In genomic region chr2:121755237-121756111, GRCh38 we compare ENCODE assay signal across 1 cellular context.
A peak's percentile ranks its signal among the peaks of the same experiment; 100 is the strongest.
TF ChIP-seq lines count a peak whose summit lies in the region.

TSS of gene TSN (plus strand) at chr2:121755651. CDS start at chr2:121755780, 129 bp downstream.

TF ChIP-seq in HepG2, 621 proteins besides CTCF, POLR2A, EP300 and RAD21 (continued from another document and continues in another):
- TF ChIP-seq ZBTB25 (CRISPR knock-in tag; IDR thresholded peaks at IDR 0.05): peak; percentile 97
- TF ChIP-seq GABPA (IDR thresholded peaks at IDR 0.05; ENCODE audit: low read depth, low read length): no peak
- no peak for TF ChIP-seq GABPA (CRISPR knock-in tag; IDR thresholded peaks at IDR 0.05; ENCODE audit: low read depth)
- no peak; the same call in 1 of the 2 replicates for TF ChIP-seq MYNN (CRISPR knock-in tag; IDR thresholded peaks at IDR 0.05; ENCODE audit: low read depth)
- TF ChIP-seq E2F5 (CRISPR knock-in tag; conservative IDR thresholded peaks at IDR 0.05): peak; percentile 92
- TF ChIP-seq PCBP2 (optimal IDR thresholded peaks at IDR 0.05; ENCODE audit: low read depth, low read length, poor library complexity, severe bottlenecking): no peak
- TF ChIP-seq ZBTB4 (CRISPR knock-in tag; IDR thresholded peaks at IDR 0.05; ENCODE audit: borderline replicate concordance): peak; percentile 44; the same call in 1 of the 2 replicates
- peak; percentile 100 for TF ChIP-seq KMT2B (CRISPR knock-in tag; IDR thresholded peaks at IDR 0.05)
- TF ChIP-seq HNRNPUL1 (IDR thresholded peaks at IDR 0.05; ENCODE audit: low read depth, low read length): peak; percentile 50; the same call in 1 of the 2 replicates
- peak; percentile 67; the same call in 1 of the 2 replicates for TF ChIP-seq KLF15 (CRISPR knock-in tag; IDR thresholded peaks at IDR 0.05; ENCODE audit: borderline replicate concordance)
- TF ChIP-seq TSC22D2 (CRISPR knock-in tag; IDR thresholded peaks at IDR 0.05; ENCODE audit: borderline replicate concordance): peak; percentile 95
- peak; percentile 96 for TF ChIP-seq TAF1 (CRISPR knock-in tag; IDR thresholded peaks at IDR 0.05)
- peak; percentile 44; the same call in 1 of the 2 replicates for TF ChIP-seq RFX3 (CRISPR knock-in tag; IDR thresholded peaks at IDR 0.05)
- TF ChIP-seq, protein P1, sequence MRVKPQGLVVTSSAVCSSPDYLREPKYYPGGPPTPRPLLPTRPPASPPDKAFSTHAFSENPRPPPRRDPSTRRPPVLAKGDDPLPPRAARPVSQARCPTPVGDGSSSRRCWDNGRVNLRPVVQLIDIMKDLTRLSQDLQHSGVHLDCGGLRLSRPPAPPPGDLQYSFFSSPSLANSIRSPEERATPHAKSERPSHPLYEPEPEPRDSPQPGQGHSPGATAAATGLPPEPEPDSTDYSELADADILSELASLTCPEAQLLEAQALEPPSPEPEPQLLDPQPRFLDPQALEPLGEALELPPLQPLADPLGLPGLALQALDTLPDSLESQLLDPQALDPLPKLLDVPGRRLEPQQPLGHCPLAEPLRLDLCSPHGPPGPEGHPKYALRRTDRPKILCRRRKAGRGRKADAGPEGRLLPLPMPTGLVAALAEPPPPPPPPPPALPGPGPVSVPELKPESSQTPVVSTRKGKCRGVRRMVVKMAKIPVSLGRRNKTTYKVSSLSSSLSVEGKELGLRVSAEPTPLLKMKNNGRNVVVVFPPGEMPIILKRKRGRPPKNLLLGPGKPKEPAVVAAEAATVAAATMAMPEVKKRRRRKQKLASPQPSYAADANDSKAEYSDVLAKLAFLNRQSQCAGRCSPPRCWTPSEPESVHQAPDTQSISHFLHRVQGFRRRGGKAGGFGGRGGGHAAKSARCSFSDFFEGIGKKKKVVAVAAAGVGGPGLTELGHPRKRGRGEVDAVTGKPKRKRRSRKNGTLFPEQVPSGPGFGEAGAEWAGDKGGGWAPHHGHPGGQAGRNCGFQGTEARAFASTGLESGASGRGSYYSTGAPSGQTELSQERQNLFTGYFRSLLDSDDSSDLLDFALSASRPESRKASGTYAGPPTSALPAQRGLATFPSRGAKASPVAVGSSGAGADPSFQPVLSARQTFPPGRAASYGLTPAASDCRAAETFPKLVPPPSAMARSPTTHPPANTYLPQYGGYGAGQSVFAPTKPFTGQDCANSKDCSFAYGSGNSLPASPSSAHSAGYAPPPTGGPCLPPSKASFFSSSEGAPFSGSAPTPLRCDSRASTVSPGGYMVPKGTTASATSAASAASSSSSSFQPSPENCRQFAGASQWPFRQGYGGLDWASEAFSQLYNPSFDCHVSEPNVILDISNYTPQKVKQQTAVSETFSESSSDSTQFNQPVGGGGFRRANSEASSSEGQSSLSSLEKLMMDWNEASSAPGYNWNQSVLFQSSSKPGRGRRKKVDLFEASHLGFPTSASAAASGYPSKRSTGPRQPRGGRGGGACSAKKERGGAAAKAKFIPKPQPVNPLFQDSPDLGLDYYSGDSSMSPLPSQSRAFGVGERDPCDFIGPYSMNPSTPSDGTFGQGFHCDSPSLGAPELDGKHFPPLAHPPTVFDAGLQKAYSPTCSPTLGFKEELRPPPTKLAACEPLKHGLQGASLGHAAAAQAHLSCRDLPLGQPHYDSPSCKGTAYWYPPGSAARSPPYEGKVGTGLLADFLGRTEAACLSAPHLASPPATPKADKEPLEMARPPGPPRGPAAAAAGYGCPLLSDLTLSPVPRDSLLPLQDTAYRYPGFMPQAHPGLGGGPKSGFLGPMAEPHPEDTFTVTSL (CRISPR knock-in tag; IDR thresholded peaks at IDR 0.05; ENCODE audit: borderline replicate concordance): no peak
- no peak for TF ChIP-seq SETDB1 (CRISPR knock-in tag; IDR thresholded peaks at IDR 0.05; ENCODE audit: borderline replicate concordance)
- TF ChIP-seq ZFP41 (CRISPR knock-in tag; IDR thresholded peaks at IDR 0.05; ENCODE audit: borderline replicate concordance): no peak
- TF ChIP-seq ZNF530 (CRISPR knock-in tag; IDR thresholded peaks at IDR 0.05; ENCODE audit: low read depth): no peak
- peak; percentile 77 for TF ChIP-seq ZNF543 (CRISPR knock-in tag; IDR thresholded peaks at IDR 0.05)
- TF ChIP-seq NBN (conservative IDR thresholded peaks at IDR 0.05): no peak
- TF ChIP-seq ZNF616 (CRISPR knock-in tag; IDR thresholded peaks at IDR 0.05; ENCODE audit: low read depth): 0 out of 2 replicates have a peak, but pooled peaks have one; percentile 84
- no peak for TF ChIP-seq JUND (CRISPR knock-in tag; IDR thresholded peaks at IDR 0.05)
- no peak for TF ChIP-seq ZNF207 (IDR thresholded peaks at IDR 0.05; ENCODE audit: borderline replicate concordance)
- no peak for TF ChIP-seq THYN1 (CRISPR knock-in tag; IDR thresholded peaks at IDR 0.05; ENCODE audit: borderline replicate concordance, low read depth)
- peak; percentile 90 for TF ChIP-seq ZFX (CRISPR knock-in tag; IDR thresholded peaks at IDR 0.05; ENCODE audit: low read depth)
- no peak for TF ChIP-seq TCF7L2 (IDR thresholded peaks at IDR 0.05; ENCODE audit: low read depth, low read length)
- TF ChIP-seq, protein P2, sequence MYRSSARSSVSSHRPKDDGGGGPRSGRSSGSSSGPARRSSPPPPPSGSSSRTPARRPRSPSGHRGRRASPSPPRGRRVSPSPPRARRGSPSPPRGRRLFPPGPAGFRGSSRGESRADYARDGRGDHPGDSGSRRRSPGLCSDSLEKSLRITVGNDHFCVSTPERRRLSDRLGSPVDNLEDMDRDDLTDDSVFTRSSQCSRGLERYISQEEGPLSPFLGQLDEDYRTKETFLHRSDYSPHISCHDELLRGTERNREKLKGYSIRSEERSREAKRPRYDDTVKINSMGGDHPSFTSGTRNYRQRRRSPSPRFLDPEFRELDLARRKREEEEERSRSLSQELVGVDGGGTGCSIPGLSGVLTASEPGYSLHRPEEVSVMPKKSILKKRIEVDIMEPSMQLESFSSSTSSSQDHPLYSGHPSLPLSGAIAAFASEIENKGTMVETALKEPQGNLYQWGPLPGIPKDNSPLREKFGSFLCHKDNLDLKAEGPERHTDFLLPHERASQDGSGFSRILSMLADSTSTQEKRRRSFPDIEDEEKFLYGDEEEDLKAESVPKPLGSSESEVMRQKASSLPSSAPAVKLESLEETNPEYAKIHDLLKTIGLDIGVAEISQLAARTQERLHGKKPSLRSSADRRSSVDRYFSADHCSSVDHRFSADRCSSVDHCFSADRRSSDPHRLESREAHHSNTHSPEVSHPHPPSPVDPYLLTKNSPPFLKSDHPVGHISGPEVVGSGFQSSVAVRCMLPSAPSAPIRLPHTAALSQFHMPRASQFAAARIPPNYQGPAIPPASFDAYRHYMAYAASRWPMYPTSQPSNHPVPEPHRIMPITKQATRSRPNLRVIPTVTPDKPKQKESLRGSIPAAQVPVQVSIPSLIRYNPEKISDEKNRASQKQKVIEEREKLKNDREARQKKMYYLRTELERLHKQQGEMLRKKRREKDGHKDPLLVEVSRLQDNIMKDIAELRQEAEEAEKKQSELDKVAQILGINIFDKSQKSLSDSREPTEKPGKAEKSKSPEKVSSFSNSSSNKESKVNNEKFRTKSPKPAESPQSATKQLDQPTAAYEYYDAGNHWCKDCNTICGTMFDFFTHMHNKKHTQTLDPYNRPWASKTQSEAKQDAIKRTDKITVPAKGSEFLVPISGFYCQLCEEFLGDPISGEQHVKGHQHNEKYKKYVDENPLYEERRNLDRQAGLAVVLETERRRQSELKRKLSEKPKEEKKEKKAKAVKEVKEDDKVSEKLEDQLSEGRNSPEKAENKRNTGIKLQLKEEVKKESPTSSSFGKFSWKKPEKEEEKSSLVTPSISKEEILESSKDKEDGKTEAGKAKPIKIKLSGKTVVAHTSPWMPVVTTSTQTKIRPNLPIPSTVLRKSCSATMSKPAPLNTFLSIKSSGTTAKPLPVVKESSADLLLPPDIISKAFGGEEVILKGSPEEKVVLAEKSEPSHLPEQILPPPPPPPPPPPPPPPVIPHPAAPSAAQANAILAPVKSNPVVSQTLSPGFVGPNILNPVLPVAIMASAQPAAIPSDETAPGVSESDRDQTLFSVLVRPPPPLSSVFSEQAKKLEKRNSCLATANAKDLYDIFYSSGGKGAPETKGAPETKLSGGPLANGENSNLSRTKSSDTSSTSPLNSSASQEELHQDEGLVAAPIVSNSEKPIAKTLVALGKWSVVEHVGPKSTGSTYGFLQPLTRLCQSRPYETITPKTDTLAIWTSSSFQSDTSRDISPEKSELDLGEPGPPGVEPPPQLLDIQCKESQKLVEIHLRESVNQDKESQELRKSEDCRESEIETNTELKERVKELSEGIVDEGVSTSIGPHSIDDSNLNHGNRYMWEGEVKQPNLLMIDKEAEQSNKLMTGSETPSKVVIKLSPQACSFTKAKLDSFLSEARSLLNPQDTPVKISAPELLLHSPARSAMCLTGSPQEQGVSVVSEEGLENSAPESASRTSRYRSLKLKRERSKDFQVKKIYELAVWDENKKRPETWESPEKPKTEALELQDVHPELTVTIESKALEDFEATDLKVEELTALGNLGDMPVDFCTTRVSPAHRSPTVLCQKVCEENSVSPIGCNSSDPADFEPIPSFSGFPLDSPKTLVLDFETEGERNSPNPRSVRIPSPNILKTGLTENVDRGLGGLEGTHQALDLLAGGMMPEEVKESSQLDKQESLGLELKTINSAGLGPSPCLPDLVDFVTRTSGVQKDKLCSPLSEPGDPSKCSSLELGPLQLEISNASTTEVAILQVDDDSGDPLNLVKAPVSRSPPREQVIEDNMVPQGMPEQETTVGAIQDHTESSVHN (CRISPR knock-in tag; IDR thresholded peaks at IDR 0.05): peak; percentile 62; the same call in 1 of the 2 replicates
- peak; percentile 35; the same call in 1 of the 2 replicates for TF ChIP-seq ZNF724P (CRISPR knock-in tag; IDR thresholded peaks at IDR 0.05; ENCODE audit: borderline replicate concordance)
- TF ChIP-seq ZSCAN29 (CRISPR knock-in tag; conservative IDR thresholded peaks at IDR 0.05): no peak
- TF ChIP-seq ZNF670 (CRISPR knock-in tag; IDR thresholded peaks at IDR 0.05; ENCODE audit: borderline replicate concordance): peak; percentile 60; the same call in 1 of the 2 replicates
- peak; percentile 92 for TF ChIP-seq GLI4 (CRISPR knock-in tag; IDR thresholded peaks at IDR 0.05; ENCODE audit: borderline replicate concordance)
- TF ChIP-seq SKIL (CRISPR knock-in tag; IDR thresholded peaks at IDR 0.05; ENCODE audit: borderline replicate concordance): peak; percentile 76; the same call in 1 of the 2 replicates
- no peak for TF ChIP-seq PRMT3 (CRISPR knock-in tag; IDR thresholded peaks at IDR 0.05; ENCODE audit: borderline replicate concordance, low read depth)
- peak; percentile 89 for TF ChIP-seq HOXA5 (CRISPR knock-in tag; IDR thresholded peaks at IDR 0.05)
- peak; percentile 87 for TF ChIP-seq RELA (CRISPR knock-in tag; IDR thresholded peaks at IDR 0.05)
- TF ChIP-seq ZNF891 (CRISPR knock-in tag; IDR thresholded peaks at IDR 0.05): peak; percentile 50; the same call in 1 of the 2 replicates
- TF ChIP-seq HINFP (CRISPR knock-in tag; IDR thresholded peaks at IDR 0.05; ENCODE audit: low read depth): peak; percentile 99
